Comparison of ENCODE assay signal across 16 cellular contexts in the genomic region with DNA sequence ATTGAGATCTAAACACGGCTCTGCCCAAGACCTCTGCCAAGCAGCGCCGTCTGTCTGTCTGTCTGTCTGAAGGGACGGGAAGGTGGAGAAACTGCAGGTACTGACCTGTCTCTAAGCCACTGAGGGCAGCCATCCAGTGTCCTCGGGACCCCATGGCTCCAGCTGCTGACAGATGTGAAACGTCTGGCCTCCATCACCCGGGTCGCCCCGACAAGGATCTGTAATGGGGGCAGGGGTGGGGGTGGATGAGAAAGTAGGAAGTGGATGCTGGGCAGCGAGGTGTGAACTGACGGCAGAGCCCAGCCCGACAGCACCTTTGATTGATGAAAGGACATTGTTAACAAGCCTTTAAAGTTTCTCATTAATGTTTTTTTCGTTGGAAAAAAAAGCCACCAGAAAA.
"Had no signal": no experiment of that assay in that cellular context is flagged by ENCODE, and none has a peak within 500 bp of the region (broad histone marks: within the 10 kb centered on the region; RNA-seq: fewer than 3 reads in every experiment).

No MANE protein-coding gene starts in this region.

- ATAC-seq: activated CD8-positive, alpha-beta T cell treated with anti-CD3 and anti-CD28 coated beads for 36 hours; foreskin keratinocyte; left lung; stimulated activated effector memory CD8-positive, alpha-beta T cell treated with anti-CD3 and anti-CD28 coated beads, Interleukin-12 subunit alpha, Interleukin-12 subunit beta, amount 100 ng/mL, for 72 hours; upper lobe of right lung had no signal

- DNase-seq: activated CD8-positive, alpha-beta T cell treated with anti-CD3 and anti-CD28 coated beads for 36 hours; activated naive CD8-positive, alpha-beta T cell treated with anti-CD3 and anti-CD28 coated beads for 36 hours; brain microvascular endothelial cell; cerebellar nuclear complex; foreskin keratinocyte; immature natural killer cell; small intestine; SW 1271; upper lobe of right lung had no signal

- H3K27ac Mint-ChIP-seq: activated CD8-positive, alpha-beta T cell treated with anti-CD3 and anti-CD28 coated beads for 36 hours; activated naive CD8-positive, alpha-beta T cell treated with anti-CD3 and anti-CD28 coated beads for 36 hours; immature natural killer cell; memory B cell; stimulated activated effector memory CD8-positive, alpha-beta T cell treated with anti-CD3 and anti-CD28 coated beads, Interleukin-12 subunit alpha, Interleukin-12 subunit beta, amount 100 ng/mL, for 72 hours; T-helper 2 cell treated with Interferon-gamma antibody and Interleukin-4, amounts not matched to agents 5 μg/mL and 100 μg/mL, for 36 hours had no signal

- H3K4me1 Mint-ChIP-seq: activated naive CD8-positive, alpha-beta T cell treated with anti-CD3 and anti-CD28 coated beads for 36 hours; memory B cell; stimulated activated effector memory CD8-positive, alpha-beta T cell treated with anti-CD3 and anti-CD28 coated beads, Interleukin-12 subunit alpha, Interleukin-12 subunit beta, amount 100 ng/mL, for 72 hours had no signal

- H3K27ac ChIP-seq: brain microvascular endothelial cell, dorsolateral prefrontal cortex, foreskin keratinocyte, left lung, parathyroid adenoma, SJSA1, upper lobe of right lung had no signal

- H3K27me3 Mint-ChIP-seq: activated CD8-positive, alpha-beta T cell treated with anti-CD3 and anti-CD28 coated beads for 36 hours; activated naive CD8-positive, alpha-beta T cell treated with anti-CD3 and anti-CD28 coated beads for 36 hours; memory B cell had no signal

- H3K4me3 Mint-ChIP-seq: activated CD8-positive, alpha-beta T cell treated with anti-CD3 and anti-CD28 coated beads for 36 hours; activated naive CD8-positive, alpha-beta T cell treated with anti-CD3 and anti-CD28 coated beads for 36 hours; immature natural killer cell; memory B cell; stimulated activated effector memory CD8-positive, alpha-beta T cell treated with anti-CD3 and anti-CD28 coated beads, Interleukin-12 subunit alpha, Interleukin-12 subunit beta, amount 100 ng/mL, for 72 hours; T-helper 2 cell treated with Interferon-gamma antibody and Interleukin-4, amounts not matched to agents 5 μg/mL and 100 μg/mL, for 36 hours had no signal

- H3K4me3 ChIP-seq: dorsolateral prefrontal cortex, left lung, SJSA1, upper lobe of right lung had no signal

- H3K27me3 ChIP-seq: brain microvascular endothelial cell, dorsolateral prefrontal cortex, foreskin keratinocyte, left lung, SJSA1, upper lobe of right lung had no signal

- H3K9me3 ChIP-seq: left lung, upper lobe of right lung had no signal

- H3K4me1 ChIP-seq: foreskin keratinocyte, left lung, parathyroid adenoma, SJSA1, upper lobe of right lung had no signal

- H3K36me3 ChIP-seq: brain microvascular endothelial cell, SJSA1, upper lobe of right lung had no signal

- H3K36me3 Mint-ChIP-seq: stimulated activated effector memory CD8-positive, alpha-beta T cell treated with anti-CD3 and anti-CD28 coated beads, Interleukin-12 subunit alpha, Interleukin-12 subunit beta, amount 100 ng/mL, for 72 hours had no signal

- H3K9me3 Mint-ChIP-seq: activated naive CD8-positive, alpha-beta T cell treated with anti-CD3 and anti-CD28 coated beads for 36 hours; immature natural killer cell; memory B cell; T-helper 2 cell treated with Interferon-gamma antibody and Interleukin-4, amounts not matched to agents 5 μg/mL and 100 μg/mL, for 36 hours had no signal
